In genomic region chr19:10259162-10259905, GRCh38 we compare ENCODE assay signal across 8 cellular contexts. TPM values are rescaled to one million over a fixed set of nuclear protein-coding genes. Genes with fewer than 3 reads are reported as not detected.
A peak's percentile ranks its signal among the peaks of the same experiment; 100 is the strongest.
DNase-seq lines count a peak whose midpoint lies in the region; ATAC-seq, FAIRE-seq and TF ChIP-seq lines count a peak whose summit lies in the region.

No MANE protein-coding gene starts in this region.

- no peak overlapping the region for H3K27ac ChIP-seq in neural progenitor cell

- H3F3A ChIP-seq in neural progenitor cell (ENCODE audit: low read depth), result peaks cover 5% of the 10 kb centered on the region

- no peak overlapping the region for H3K27ac Mint-ChIP-seq in neural progenitor cell
- H3K27ac Mint-ChIP-seq in stimulated activated naive CD8-positive, alpha-beta T cell treated with anti-CD3 and anti-CD28 coated beads, Interleukin-15, amount 100 ng/mL, for 72 hours, result peak overlapping the region in 1 of 2 donors; percentile 82

- no peaks in the 10 kb centered on the region for H3K9me3 Mint-ChIP-seq in activated T-cell treated with anti-CD3 and anti-CD28 coated beads, Interleukin-2, amount 50 U/mL, for 4 hours
- no peaks in the 10 kb centered on the region for H3K9me3 Mint-ChIP-seq in neural progenitor cell
- H3K9me3 Mint-ChIP-seq in stimulated activated naive CD8-positive, alpha-beta T cell treated with anti-CD3 and anti-CD28 coated beads, Interleukin-15, amount 100 ng/mL, for 72 hours, result no peaks in the 10 kb centered on the region

- FAIRE-seq in RCC 7860 (lab: Jason Lieb, UNC), result no peak

- ATAC-seq in activated T-cell treated with anti-CD3 and anti-CD28 coated beads, Interleukin-2, amount 50 U/mL, for 4 hours, result peak; percentile 76 to 79
- peak; percentile 84 for ATAC-seq in stimulated activated naive CD8-positive, alpha-beta T cell treated with anti-CD3 and anti-CD28 coated beads, Interleukin-15, amount 100 ng/mL, for 72 hours
- ATAC-seq in HG02852 (IDR thresholded peaks at IDR 0.05; ENCODE audit: unreplicated experiment), result no peak

- peak; percentile 73 for TF ChIP-seq CTCF in fibroblast of pulmonary artery (IDR thresholded peaks at IDR 0.05; ENCODE audit: low read length, missing control alignments)
- TF ChIP-seq CTCF in neural progenitor cell (IDR thresholded peaks at IDR 0.05), result peak; percentile 68

- H3K4me2 ChIP-seq in neural progenitor cell, result no peak overlapping the region

- H3K4me1 ChIP-seq in neural progenitor cell, result no peaks in the 10 kb centered on the region

- H3K36me3 ChIP-seq in neural progenitor cell, result no peaks in the 10 kb centered on the region

- no peaks in the 10 kb centered on the region for H3K79me2 ChIP-seq in neural progenitor cell (ENCODE audit: low read depth)

- no peaks in the 10 kb centered on the region for H3K27me3 Mint-ChIP-seq in activated T-cell treated with anti-CD3 and anti-CD28 coated beads, Interleukin-2, amount 50 U/mL, for 4 hours (ENCODE audit: low read depth)
- H3K27me3 Mint-ChIP-seq in neural progenitor cell (ENCODE audit: insufficient read depth, low read depth), result peaks cover 5% of the 10 kb centered on the region
- H3K27me3 Mint-ChIP-seq in stimulated activated naive CD8-positive, alpha-beta T cell treated with anti-CD3 and anti-CD28 coated beads, Interleukin-15, amount 100 ng/mL, for 72 hours, result no peaks in the 10 kb centered on the region

- peaks cover 28% of the 10 kb centered on the region for H3K36me3 Mint-ChIP-seq in activated T-cell treated with anti-CD3 and anti-CD28 coated beads, Interleukin-2, amount 50 U/mL, for 4 hours (ENCODE audit: insufficient read depth)
- H3K36me3 Mint-ChIP-seq in neural progenitor cell, result peaks cover 13% of the 10 kb centered on the region

- H3K27me3 ChIP-seq in neural progenitor cell, result no peaks in the 10 kb centered on the region

- H2AFZ ChIP-seq in neural progenitor cell (replicated peaks), result no peak overlapping the region

- H4K20me1 ChIP-seq in neural progenitor cell (ENCODE audit: low read depth), result no peaks in the 10 kb centered on the region

- peak overlapping the region; percentile 19 for H3K4me3 Mint-ChIP-seq in activated T-cell treated with anti-CD3 and anti-CD28 coated beads, Interleukin-2, amount 50 U/mL, for 4 hours
- H3K4me3 Mint-ChIP-seq in neural progenitor cell, result no peak overlapping the region
- peak overlapping the region; percentile 58 to 66 for H3K4me3 Mint-ChIP-seq in stimulated activated naive CD8-positive, alpha-beta T cell treated with anti-CD3 and anti-CD28 coated beads, Interleukin-15, amount 100 ng/mL, for 72 hours

- no peak overlapping the region for H3K9ac ChIP-seq in neural progenitor cell

- in situ Hi-C loops in Caki2 (cut with HindIII; ENCODE audit: low pct_unique_long_range_greater_than_20kb, low sequenced_read_pairs), result no loop called here

- H3K4me3 ChIP-seq in fibroblast of pulmonary artery (replicated peaks; ENCODE audit: low read depth, low read length), result no peak overlapping the region
- no peak overlapping the region for H3K4me3 ChIP-seq in neural progenitor cell

- DNase-seq in Caki2 (ENCODE audit: low read depth) (peak; percentile 71), KG1 (lab: John Stamatoyannopoulos, UW) (peak; percentile 39), RCC 7860 (ENCODE audit: low spot score) (peak; percentile 67), fibroblast of pulmonary artery (ENCODE audit: low read depth) (peak; percentile 90), neural progenitor cell (ENCODE audit: low spot score) (peak; percentile 93)
- peak; percentile 87 for DNase-seq in activated T-cell treated with anti-CD3 and anti-CD28 coated beads, Interleukin-2, amount 50 U/mL, for 4 hours
- DNase-seq in stimulated activated naive CD8-positive, alpha-beta T cell treated with anti-CD3 and anti-CD28 coated beads, Interleukin-15, amount 100 ng/mL, for 72 hours, result peak; percentile 89 to 93

- peaks cover 17% of the 10 kb centered on the region for H3K4me1 Mint-ChIP-seq in activated T-cell treated with anti-CD3 and anti-CD28 coated beads, Interleukin-2, amount 50 U/mL, for 4 hours (ENCODE audit: low read depth)
- no peaks in the 10 kb centered on the region for H3K4me1 Mint-ChIP-seq in neural progenitor cell
- peaks cover 56% of the 10 kb centered on the region for H3K4me1 Mint-ChIP-seq in stimulated activated naive CD8-positive, alpha-beta T cell treated with anti-CD3 and anti-CD28 coated beads, Interleukin-15, amount 100 ng/mL, for 72 hours

- no peaks in the 10 kb centered on the region for H3K9me3 ChIP-seq in neural progenitor cell (ENCODE audit: low read depth)

RNA-seq across cellular contexts. Expression of gene MRPL4, which starts 7.3 kb away (rescaled TPM):
- 64.6 and 65.2 TPM in 2 replicates for total RNA-seq in Caki2 (2014; rRNA removed; shearing (Covaris generic); ENCODE audit: low replicate concordance)
- 100 to 1,000 TPM; 213 to 268 (median 239) TPM for total RNA-seq in activated T-cell treated with anti-CD3 and anti-CD28 coated beads, Interleukin-2, amount 50 U/mL, for 4 hours
- 22.5 and 57.4 TPM in 2 replicates for total RNA-seq in neural progenitor cell (ENCODE audit: low replicate concordance)

RNA-seq across cellular contexts. Expression of gene ICAM1, which starts 11.6 kb away (rescaled TPM):
- 0.43 TPM in 1 of 2 replicates, not detected in the other for total RNA-seq in Caki2 (2014; rRNA removed; shearing (Covaris generic); ENCODE audit: low replicate concordance)
- total RNA-seq in activated T-cell treated with anti-CD3 and anti-CD28 coated beads, Interleukin-2, amount 50 U/mL, for 4 hours, result 10 to 100 TPM; 25.6 to 48.5 (median 39.5) TPM
- total RNA-seq in neural progenitor cell (ENCODE audit: low replicate concordance), result 0.40 and 0.80 TPM in 2 replicates

RNA-seq across cellular contexts. Expression of gene ICAM4, which starts 27.4 kb away (rescaled TPM):
- total RNA-seq in Caki2 (2014; rRNA removed; shearing (Covaris generic); ENCODE audit: low replicate concordance), result not detected in 2 replicates
- under 1 TPM; 0.27 to 0.53 (median 0.38) TPM for total RNA-seq in activated T-cell treated with anti-CD3 and anti-CD28 coated beads, Interleukin-2, amount 50 U/mL, for 4 hours
- total RNA-seq in neural progenitor cell (ENCODE audit: low replicate concordance), result 0.15 TPM in 1 of 2 replicates, not detected in the other

RNA-seq across cellular contexts. Expression of gene S1PR2, which starts 28.2 kb away (rescaled TPM):
- 1.9 and 2.5 TPM in 2 replicates for total RNA-seq in Caki2 (2014; rRNA removed; shearing (Covaris generic); ENCODE audit: low replicate concordance)
- total RNA-seq in activated T-cell treated with anti-CD3 and anti-CD28 coated beads, Interleukin-2, amount 50 U/mL, for 4 hours, result 10 to 100 TPM; 15.0 to 18.4 (median 16.0) TPM
- total RNA-seq in neural progenitor cell (ENCODE audit: low replicate concordance), result 8.5 and 18.8 TPM in 2 replicates

RNA-seq across cellular contexts. Expression of gene ICAM5, which starts 30.4 kb away (rescaled TPM):
- total RNA-seq in Caki2 (2014; rRNA removed; shearing (Covaris generic); ENCODE audit: low replicate concordance), result 0.20 and 0.23 TPM in 2 replicates
- total RNA-seq in activated T-cell treated with anti-CD3 and anti-CD28 coated beads, Interleukin-2, amount 50 U/mL, for 4 hours, result 1 to 10 TPM; 3.1 to 4.3 (median 3.1) TPM
- total RNA-seq in neural progenitor cell (ENCODE audit: low replicate concordance), result 0.46 TPM in 1 of 2 replicates, not detected in the other

Comparison
In these comparisons a context has a peak if more than half of its experiments do, and no peak if none do; other contexts are left out.
1. DNase-seq: peak in every context shown above with its lines; median percentile 93 in neural progenitor cell; 91 in stimulated activated naive CD8-positive, alpha-beta T cell treated with anti-CD3 and anti-CD28 coated beads, Interleukin-15, amount 100 ng/mL, for 72 hours; 90 in fibroblast of pulmonary artery; 87 in activated T-cell treated with anti-CD3 and anti-CD28 coated beads, Interleukin-2, amount 50 U/mL, for 4 hours; 71 in Caki2; 67 in RCC 7860; 39 in KG1.
2. RNA of gene ICAM1, which starts 11.6 kb away (total RNA-seq): 25.6 to 48.5 TPM in activated T-cell treated with anti-CD3 and anti-CD28 coated beads, Interleukin-2, amount 50 U/mL, for 4 hours; 0.40 to 0.80 TPM in neural progenitor cell and 0.43 TPM in Caki2; every median in the first group is over 10 times any median in the second.